In genomic region chr6:711925-712324, GRCh38 we compare ENCODE assay signal across 10 cellular contexts. TPM values are rescaled to one million over a fixed set of nuclear protein-coding genes. Genes with fewer than 3 reads are reported as not detected.
A peak's percentile ranks its signal among the peaks of the same experiment; 100 is the strongest.
DNase-seq lines count a peak whose midpoint lies in the region; ATAC-seq and TF ChIP-seq lines count a peak whose summit lies in the region.
"Had no signal": no experiment of that assay in that cellular context is flagged by ENCODE, and none has a peak within 500 bp of the region (broad histone marks: within the 10 kb centered on the region; RNA-seq: fewer than 3 reads in every experiment).

No MANE protein-coding gene starts in this region.

- intact Hi-C loops in activated CD4-positive, alpha-beta memory T cell treated with anti-CD3 and anti-CD28 coated beads for 36 hours (cut with micrococcal nuclease), result loop anchor here (1.0 to 2.0 kb wide), 3 partner anchors 19 to 323 kb away; partner anchors contain the start of gene EXOC2
- intact Hi-C loops in esophagus squamous epithelium (cut with DNase I), result no loop called here

- H3K9me3 ChIP-seq in esophagus squamous epithelium, result no peaks in the 10 kb centered on the region
- H3K9me3 ChIP-seq in smooth muscle cell (replicated peaks; ENCODE audit: low read depth), result no peaks in the 10 kb centered on the region

- DNase-seq in T-helper 2 cell treated with Interferon-gamma antibody and Interleukin-4, amounts not matched to agents 5 μg/mL and 100 μg/mL, for 36 hours (ENCODE audit: low spot score), result no peak
- DNase-seq in T-helper 2 cell, result no peak
- no peak for DNase-seq in activated CD4-positive, alpha-beta memory T cell treated with anti-CD3 and anti-CD28 coated beads for 36 hours
- DNase-seq in esophagus squamous epithelium (lab: John Stamatoyannopoulos, UW), result no peak
- no peak for DNase-seq in smooth muscle cell (lab: John Stamatoyannopoulos, UW; ENCODE audit: unreplicated experiment)
- DNase-seq in amygdala (lab: John Stamatoyannopoulos, UW), result no peak
- DNase-seq: kidney had no signal

- H3K4me1 ChIP-seq in esophagus squamous epithelium (peaks cover 0 to 25% (median 7%) of the 10 kb centered on the region in 3 donors), smooth muscle cell (ENCODE audit: low read depth) (peaks cover 5% of the 10 kb centered on the region)

- H3K79me2 ChIP-seq in smooth muscle cell (ENCODE audit: low read depth), result no peaks in the 10 kb centered on the region

- peaks cover 0 to 23% (median 0%) of the 10 kb centered on the region in 4 donors for H3K27me3 ChIP-seq in esophagus squamous epithelium
- H3K27me3 ChIP-seq in smooth muscle cell (ENCODE audit: low read depth), result no peaks in the 10 kb centered on the region

- peak overlapping the region; percentile 99 for H3K4me3 Mint-ChIP-seq in T-helper 2 cell treated with Interferon-gamma antibody and Interleukin-4, amounts not matched to agents 5 μg/mL and 100 μg/mL, for 36 hours
- H3K4me3 Mint-ChIP-seq in activated CD4-positive, alpha-beta memory T cell treated with anti-CD3 and anti-CD28 coated beads for 36 hours, result peak overlapping the region; percentile 94

- peak overlapping the region; percentile 99 for H3K27ac Mint-ChIP-seq in T-helper 2 cell treated with Interferon-gamma antibody and Interleukin-4, amounts not matched to agents 5 μg/mL and 100 μg/mL, for 36 hours
- H3K27ac Mint-ChIP-seq in activated CD4-positive, alpha-beta memory T cell treated with anti-CD3 and anti-CD28 coated beads for 36 hours, result peak overlapping the region; percentile 96

- CTCF ChIA-PET in activated CD4-positive, alpha-beta memory T cell treated with anti-CD3 and anti-CD28 coated beads for 36 hours (lab: Charles Lee), result interaction anchor here (0.9 to 3.2 kb wide), 4 partner anchors 9 to 118 kb away, joined by 3 to 26 read pairs (median 4); no protein-coding TSS in a partner anchor

- H3K36me3 ChIP-seq in esophagus squamous epithelium (no peaks in the 10 kb centered on the region), smooth muscle cell (ENCODE audit: low read depth) (no peaks in the 10 kb centered on the region)

- no peak for TF ChIP-seq POLR2A in esophagus squamous epithelium (IDR thresholded peaks at IDR 0.05)

- H2AFZ ChIP-seq in smooth muscle cell (ENCODE audit: low read depth), result peak overlapping the region; percentile 67

- no peaks in the 10 kb centered on the region for H4K20me1 ChIP-seq in smooth muscle cell (ENCODE audit: low read depth)

- H3K9ac ChIP-seq in smooth muscle cell (ENCODE audit: low read depth), result no peak overlapping the region

- H3K27ac ChIP-seq in esophagus squamous epithelium (peak overlapping the region in 3 of 4 donors; percentile 85 to 95 (median 88)), smooth muscle cell (ENCODE audit: low read depth) (no peak overlapping the region)
- H3K27ac ChIP-seq: 22Rv1 had no signal

- no peaks in the 10 kb centered on the region for H3K36me3 Mint-ChIP-seq in T-helper 2 cell treated with Interferon-gamma antibody and Interleukin-4, amounts not matched to agents 5 μg/mL and 100 μg/mL, for 36 hours (ENCODE audit: low read depth)
- H3K36me3 Mint-ChIP-seq in activated CD4-positive, alpha-beta memory T cell treated with anti-CD3 and anti-CD28 coated beads for 36 hours, result no peaks in the 10 kb centered on the region

- H3K4me1 Mint-ChIP-seq in T-helper 2 cell treated with Interferon-gamma antibody and Interleukin-4, amounts not matched to agents 5 μg/mL and 100 μg/mL, for 36 hours (ENCODE audit: low read depth), result peaks cover 38% of the 10 kb centered on the region
- peaks cover 26% of the 10 kb centered on the region for H3K4me1 Mint-ChIP-seq in activated CD4-positive, alpha-beta memory T cell treated with anti-CD3 and anti-CD28 coated beads for 36 hours (ENCODE audit: low read depth)

- ATAC-seq in GM19455 (IDR thresholded peaks at IDR 0.05; ENCODE audit: unreplicated experiment) (no peak), GM18868 (IDR thresholded peaks at IDR 0.05; ENCODE audit: unreplicated experiment) (no peak)

- no peak for TF ChIP-seq CTCF in esophagus squamous epithelium (IDR thresholded peaks at IDR 0.05)
- TF ChIP-seq CTCF in smooth muscle cell (IDR thresholded peaks at IDR 0.05; ENCODE audit: borderline replicate concordance, insufficient read depth, poor library complexity, severe bottlenecking), result no peak

- peaks cover 6% of the 10 kb centered on the region for H3F3A ChIP-seq in smooth muscle cell (ENCODE audit: low read depth)

- peak overlapping the region; percentile 83 for H3K4me2 ChIP-seq in smooth muscle cell

- POLR2A ChIA-PET in activated CD4-positive, alpha-beta memory T cell treated with anti-CD3 and anti-CD28 coated beads for 36 hours (lab: Charles Lee), result interaction anchor here (2.1 kb wide), 1 partner anchor 19 kb away, joined by 13 read pairs; the partner anchor contains the start of gene EXOC2

- no peaks in the 10 kb centered on the region for H3K9me3 Mint-ChIP-seq in T-helper 2 cell treated with Interferon-gamma antibody and Interleukin-4, amounts not matched to agents 5 μg/mL and 100 μg/mL, for 36 hours
- H3K9me3 Mint-ChIP-seq in activated CD4-positive, alpha-beta memory T cell treated with anti-CD3 and anti-CD28 coated beads for 36 hours, result no peaks in the 10 kb centered on the region

- peaks cover 2% of the 10 kb centered on the region for H3K27me3 Mint-ChIP-seq in T-helper 2 cell treated with Interferon-gamma antibody and Interleukin-4, amounts not matched to agents 5 μg/mL and 100 μg/mL, for 36 hours (ENCODE audit: low read depth)
- peaks cover 7% of the 10 kb centered on the region for H3K27me3 Mint-ChIP-seq in activated CD4-positive, alpha-beta memory T cell treated with anti-CD3 and anti-CD28 coated beads for 36 hours

- H3K4me3 ChIP-seq in esophagus squamous epithelium, result peak overlapping the region in 2 of 4 donors; percentile 62 to 80
- peak overlapping the region; percentile 54 for H3K4me3 ChIP-seq in smooth muscle cell

RNA-seq across cellular contexts. Expression of gene EXOC2, which starts 19.0 kb away (rescaled TPM):
- 10 to 100 TPM; 40.5 to 42.3 TPM for total RNA-seq in activated CD4-positive, alpha-beta memory T cell treated with anti-CD3 and anti-CD28 coated beads for 36 hours
- total RNA-seq in esophagus squamous epithelium (10 to 100 TPM; 17.8 to 24.8 (median 21.4) TPM), smooth muscle cell (33.9 and 39.3 TPM in 2 replicates)
- 21.9 and 24.3 TPM in 2 replicates for polyA plus RNA-seq in smooth muscle cell

RNA-seq across cellular contexts. Expression of gene HUS1B, which starts 55.0 kb away (rescaled TPM):
- total RNA-seq in activated CD4-positive, alpha-beta memory T cell treated with anti-CD3 and anti-CD28 coated beads for 36 hours, result 1 to 10 TPM; 1.1 to 1.5 TPM
- total RNA-seq in esophagus squamous epithelium (1 to 10 TPM in 2 of 4 donors, under 1 TPM in 1, not detected in 1; 0.30 to 3.4 (median 2.7) TPM), smooth muscle cell (0.58 and 0.81 TPM in 2 replicates)
- polyA plus RNA-seq in smooth muscle cell, result 0.52 and 0.62 TPM in 2 replicates
